In the genomic region with DNA sequence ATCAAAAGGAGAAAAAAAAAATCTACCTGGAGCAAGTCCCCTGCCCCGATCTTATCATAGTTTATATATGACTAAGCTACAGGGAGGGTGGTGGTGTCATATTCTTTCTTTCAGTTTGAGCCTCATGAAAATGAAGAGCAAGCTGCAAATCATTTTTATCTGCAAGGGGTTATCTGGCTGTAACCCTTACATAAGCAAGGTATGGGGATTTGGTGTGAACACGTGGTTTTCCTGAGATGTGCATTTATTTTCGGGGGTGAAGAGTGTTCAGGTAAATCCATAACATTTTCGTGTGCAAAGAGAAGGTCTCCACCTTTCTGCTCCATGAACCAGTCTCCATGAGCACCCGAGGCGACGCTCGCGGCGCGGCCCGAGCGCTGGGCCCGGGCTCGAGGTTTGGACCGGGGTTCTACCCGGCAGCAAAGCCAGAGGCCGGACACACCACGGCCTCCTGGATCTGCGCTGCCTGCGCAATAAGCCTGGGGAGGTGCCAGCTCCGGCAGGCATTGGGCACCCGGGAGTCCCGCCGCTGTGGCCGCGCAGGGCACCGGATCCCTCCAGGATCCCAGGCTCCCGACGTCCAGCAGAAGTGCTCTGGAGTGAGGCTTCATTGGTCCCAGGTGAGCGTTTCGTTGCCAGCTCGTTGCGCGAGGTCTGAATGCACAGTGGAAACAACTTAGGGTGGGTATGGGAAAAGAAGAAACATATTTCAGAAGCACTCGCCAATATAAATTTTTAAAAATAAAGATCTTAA, we compare ENCODE assay signal across 8 cellular contexts. TPM values are rescaled to one million over a fixed set of nuclear protein-coding genes. Genes with fewer than 3 reads are reported as not detected.
A peak's percentile ranks its signal among the peaks of the same experiment; 100 is the strongest.
DNase-seq lines count a peak whose midpoint lies in the region; ATAC-seq and TF ChIP-seq lines count a peak whose summit lies in the region.

No MANE protein-coding gene starts in this region.

- intact Hi-C loops in CD4-positive, alpha-beta memory T cell (cut with micrococcal nuclease) = loop anchor here (1.0 to 10.0 kb wide), 3 partner anchors 36 to 185 kb away; partner anchors contain the start of gene GPD2

- peak overlapping the region; percentile 93 to 100 (median 98) for H3K27ac Mint-ChIP-seq in CD4-positive, alpha-beta memory T cell
- peak overlapping the region; percentile 97 for H3K27ac Mint-ChIP-seq in type B pancreatic cell

- H3K36me3 Mint-ChIP-seq in CD4-positive, alpha-beta memory T cell = peaks cover 0 to 10% of the 10 kb centered on the region in 2 donors
- no peaks in the 10 kb centered on the region for H3K36me3 Mint-ChIP-seq in activated T-cell treated with anti-CD3 and anti-CD28 coated beads, Interleukin-2, amount 50 U/mL, for 4 hours (ENCODE audit: insufficient read depth)
- H3K36me3 Mint-ChIP-seq in type B pancreatic cell = peaks cover 4% of the 10 kb centered on the region

- H3K9ac ChIP-seq in fibroblast of lung (ENCODE audit: insufficient read depth, low read length) = peak overlapping the region; percentile 70

- H3K4me1 Mint-ChIP-seq in CD4-positive, alpha-beta memory T cell = peaks cover 14 to 36% (median 21%) of the 10 kb centered on the region in 4 donors
- H3K4me1 Mint-ChIP-seq in activated T-cell treated with anti-CD3 and anti-CD28 coated beads, Interleukin-2, amount 50 U/mL, for 4 hours (ENCODE audit: low read depth) = peaks cover 28% of the 10 kb centered on the region
- H3K4me1 Mint-ChIP-seq in type B pancreatic cell (ENCODE audit: unreplicated experiment) = peaks cover 9% of the 10 kb centered on the region

- H3K27ac ChIP-seq in CD4-positive, alpha-beta memory T cell (ENCODE audit: low read depth, low read length) = peak overlapping the region; percentile 87
- H3K27ac ChIP-seq in fibroblast of lung (ENCODE audit: insufficient read depth, low read length) = peak overlapping the region; percentile 72

- CTCF ChIA-PET in CD4-positive, alpha-beta memory T cell (lab: Charles Lee; ENCODE audit: partially characterized antibody) = interaction anchor here (0.9 to 4.3 kb wide), 8 partner anchors 9 to 69 kb away, joined by 3 to 41 read pairs (median 4); partner anchors contain the start of gene NR4A2

- H3K79me2 ChIP-seq in fibroblast of lung (ENCODE audit: control insufficient read depth, insufficient read depth, low read length) = no peaks in the 10 kb centered on the region

- no peaks in the 10 kb centered on the region for H3K36me3 ChIP-seq in CD4-positive, alpha-beta memory T cell (ENCODE audit: insufficient read depth, low read length)
- no peaks in the 10 kb centered on the region for H3K36me3 ChIP-seq in fibroblast of lung (ENCODE audit: control insufficient read depth, insufficient read depth, low read length)

- H3K4me3 ChIP-seq in CD4-positive, alpha-beta memory T cell (ENCODE audit: low read length in 2 of 2) = peak overlapping the region; percentile 89 to 90
- H3K4me3 ChIP-seq in fibroblast of lung (replicated peaks in 1 of 4; ENCODE audit: control extremely low read depth in 1 of 4, insufficient read depth in 1 of 4, low read depth in 3 of 4, low read length in 4 of 4) = peak overlapping the region; percentile 73 to 89 (median 78)

- peak overlapping the region; percentile 30 for H3K4me2 ChIP-seq in fibroblast of lung (ENCODE audit: extremely low read depth, insufficient read depth, low read length)

- H4K20me1 ChIP-seq in fibroblast of lung (ENCODE audit: control insufficient read depth, extremely low read depth, insufficient read depth, low read length) = no peaks in the 10 kb centered on the region

- H2AFZ ChIP-seq in fibroblast of lung (ENCODE audit: low read length) = peak overlapping the region; percentile 93

- peaks cover 8% of the 10 kb centered on the region for H3K4me1 ChIP-seq in CD4-positive, alpha-beta memory T cell (ENCODE audit: insufficient read depth, low read length)
- H3K4me1 ChIP-seq in fibroblast of lung (ENCODE audit: control insufficient read depth, extremely low read depth, insufficient read depth, low read length) = peaks cover 5% of the 10 kb centered on the region

- no peaks in the 10 kb centered on the region for H3K27me3 ChIP-seq in CD4-positive, alpha-beta memory T cell (ENCODE audit: insufficient read depth, low read length)
- no peaks in the 10 kb centered on the region for H3K27me3 ChIP-seq in fibroblast of lung (ENCODE audit: control insufficient read depth, insufficient read depth, low read length)

- H3K9me3 Mint-ChIP-seq in CD4-positive, alpha-beta memory T cell = peaks cover 0 to 8% (median 0%) of the 10 kb centered on the region in 8 donors
- no peaks in the 10 kb centered on the region for H3K9me3 Mint-ChIP-seq in activated T-cell treated with anti-CD3 and anti-CD28 coated beads, Interleukin-2, amount 50 U/mL, for 4 hours
- no peaks in the 10 kb centered on the region for H3K9me3 Mint-ChIP-seq in type B pancreatic cell

- TF ChIP-seq CTCF in fibroblast of lung (conservative IDR thresholded peaks at IDR 0.05 in 1 of 2, IDR thresholded peaks at IDR 0.05 in 1 of 2; ENCODE audit: low read depth in 1 of 2, low read length in 2 of 2) = no peak
- no peak for TF ChIP-seq CTCF in type B pancreatic cell (conservative IDR thresholded peaks at IDR 0.05)

- peaks cover 0 to 8% of the 10 kb centered on the region in 2 donors for H3K27me3 Mint-ChIP-seq in CD4-positive, alpha-beta memory T cell
- peaks cover 3% of the 10 kb centered on the region for H3K27me3 Mint-ChIP-seq in activated T-cell treated with anti-CD3 and anti-CD28 coated beads, Interleukin-2, amount 50 U/mL, for 4 hours (ENCODE audit: low read depth)
- peaks cover 8% of the 10 kb centered on the region for H3K27me3 Mint-ChIP-seq in type B pancreatic cell

- H3K9me3 ChIP-seq in CD4-positive, alpha-beta memory T cell (ENCODE audit: control insufficient read depth in 1 of 2, low read length in 2 of 2) = no peaks in the 10 kb centered on the region
- no peaks in the 10 kb centered on the region for H3K9me3 ChIP-seq in fibroblast of lung (ENCODE audit: control insufficient read depth, insufficient read depth, low read depth, low read length)

- peak overlapping the region; percentile 89 to 99 (median 92) for H3K4me3 Mint-ChIP-seq in CD4-positive, alpha-beta memory T cell
- peak overlapping the region; percentile 78 for H3K4me3 Mint-ChIP-seq in activated T-cell treated with anti-CD3 and anti-CD28 coated beads, Interleukin-2, amount 50 U/mL, for 4 hours
- H3K4me3 Mint-ChIP-seq in type B pancreatic cell = peak overlapping the region; percentile 89

- ATAC-seq in GM18867 (IDR thresholded peaks at IDR 0.05; ENCODE audit: unreplicated experiment) (peak; percentile 34), HG03060 (IDR thresholded peaks at IDR 0.05; ENCODE audit: low read depth, unreplicated experiment) (peak; percentile 8)
- peak; percentile 58 to 61 for ATAC-seq in activated T-cell treated with anti-CD3 and anti-CD28 coated beads, Interleukin-2, amount 50 U/mL, for 4 hours

- POLR2A ChIA-PET in CD4-positive, alpha-beta memory T cell (lab: Charles Lee; ENCODE audit: partially characterized antibody) = interaction anchor here (0.7 to 3.6 kb wide), 11 partner anchors 9 to 96 kb away, joined by 3 to 87 read pairs (median 3); partner anchors contain the start of genes GPD2 and NR4A2

- DNase-seq in CD4-positive, alpha-beta memory T cell = peak in 3 of 5 donors; percentile 28 to 50 (median 42)
- DNase-seq in NCI-H2196 (lab: John Stamatoyannopoulos, UW; ENCODE audit: unreplicated experiment) (peak; percentile 78), fibroblast of lung (ENCODE audit: low read depth in 2 of 2) (peak; percentile 70 to 81), myocyte (ENCODE audit: low read depth) (peak; percentile 89), type B pancreatic cell (ENCODE audit: extremely low spot score, unreplicated experiment) (peak; percentile 77)
- DNase-seq in activated T-cell treated with anti-CD3 and anti-CD28 coated beads, Interleukin-2, amount 50 U/mL, for 4 hours = no peak

RNA-seq across cellular contexts. Expression of gene GPD2, which starts 36.1 kb away (rescaled TPM):
- 10 to 100 TPM; 12.2 to 13.1 TPM for total RNA-seq in CD4-positive, alpha-beta memory T cell
- 1 to 10 TPM; 3.5 to 7.8 TPM for polyA plus RNA-seq in CD4-positive, alpha-beta memory T cell
- 10 to 100 TPM; 20.7 to 21.1 (median 21.0) TPM for total RNA-seq in activated T-cell treated with anti-CD3 and anti-CD28 coated beads, Interleukin-2, amount 50 U/mL, for 4 hours
- total RNA-seq in fibroblast of lung (46.0 and 46.6 TPM in 2 replicates), myocyte (13.2 and 23.4 TPM in 2 replicates), type B pancreatic cell (ENCODE audit: low replicate concordance) (25.3 and 56.3 TPM in 2 replicates)
- 21.6 and 23.7 TPM in 2 replicates for polyA plus RNA-seq in fibroblast of lung
- polyA plus RNA-seq in fibroblast of lung (2012) = 18.3 and 20.9 TPM in 2 replicates
- polyA minus RNA-seq in fibroblast of lung (ENCODE audit: low replicate concordance) = 25.1 and 28.7 TPM in 2 replicates
- polyA plus RNA-seq in myocyte (2012) = 4.8 TPM

Comparison
In these comparisons a context has a peak if more than half of its experiments do, and no peak if none do; other contexts are left out.
1. ATAC-seq: peak in every context shown above with its lines; median percentile 60 in activated T-cell treated with anti-CD3 and anti-CD28 coated beads, Interleukin-2, amount 50 U/mL, for 4 hours; 34 in GM18867; 8 in HG03060.